In the genomic region with DNA sequence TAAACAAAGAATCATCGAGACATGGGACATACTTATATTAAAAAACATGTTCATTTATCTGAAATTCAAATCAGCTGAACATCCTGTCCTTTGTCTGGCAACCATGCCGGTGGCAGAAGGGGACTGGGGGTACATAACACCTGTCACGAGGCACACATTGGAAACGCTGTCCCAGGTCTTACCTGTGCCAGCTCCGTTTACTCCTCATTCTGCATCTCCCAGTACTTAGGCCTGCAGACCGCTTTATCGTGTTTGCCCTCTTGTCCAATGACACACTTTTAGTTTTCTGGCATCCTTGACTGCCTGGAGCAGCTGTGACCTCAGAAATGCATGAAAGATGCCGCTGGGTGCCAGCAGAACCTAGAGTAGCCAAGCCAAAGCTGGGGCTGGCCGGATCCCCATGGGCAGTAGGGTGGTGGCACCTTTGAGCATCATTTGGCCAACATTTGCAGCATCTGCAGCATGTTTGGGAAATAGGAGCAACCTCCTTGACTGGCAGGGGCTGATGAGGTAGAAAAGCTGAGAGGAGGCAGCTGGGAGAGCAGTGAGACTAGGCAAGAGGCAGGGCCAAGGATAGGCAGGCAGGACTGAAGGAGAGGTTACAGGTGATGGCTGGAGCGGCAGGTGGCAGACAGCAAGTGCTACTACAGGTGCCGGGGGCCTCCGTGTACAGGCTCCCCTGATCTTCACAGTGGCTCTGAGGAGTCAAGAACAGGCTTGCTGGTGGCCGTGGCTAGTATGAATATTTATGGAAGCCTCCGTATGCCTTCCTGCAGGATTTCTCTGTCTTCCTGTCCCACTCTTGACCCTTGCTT, we compare ENCODE assay signal across 15 cellular contexts.
"Had no signal": no experiment of that assay in that cellular context is flagged by ENCODE, and none has a peak within 500 bp of the region (broad histone marks: within the 10 kb centered on the region; RNA-seq: fewer than 3 reads in every experiment).

No MANE protein-coding gene starts in this region.

- H3K27me3 ChIP-seq: adrenal gland, sigmoid colon, stomach, testis, upper lobe of right lung had no signal

- H3K27ac ChIP-seq: adrenal gland, sigmoid colon, stomach, testis, upper lobe of right lung, VCaP had no signal

- H3K4me3 ChIP-seq: adrenal gland, sigmoid colon, stomach, testis, upper lobe of right lung had no signal

- H3K27ac Mint-ChIP-seq: activated CD4-positive, alpha-beta memory T cell treated with anti-CD3 and anti-CD28 coated beads, Interleukin-2, amount 10 ng/mL, durations not matched to agents 7 days and 5 days; activated CD4-positive, alpha-beta T cell treated with anti-CD3 and anti-CD28 coated beads for 36 hours; activated naive CD4-positive, alpha-beta T cell treated with anti-CD3 and anti-CD28 coated beads, Interleukin-2, amount 10 ng/mL, durations not matched to agents 7 days and 5 days; activated T-cell treated with anti-CD3 and anti-CD28 coated beads, Interleukin-2, amount 50 U/mL, for 24 hours; natural killer cell treated with Interleukin-12 subunit alpha and Interleukin-12 subunit beta and Interleukin-15 and Interleukin-18, amount 100 ng/mL, for 72 hours had no signal

- H3K4me3 Mint-ChIP-seq: activated CD4-positive, alpha-beta memory T cell treated with anti-CD3 and anti-CD28 coated beads, Interleukin-2, amount 10 ng/mL, durations not matched to agents 7 days and 5 days; activated CD4-positive, alpha-beta T cell treated with anti-CD3 and anti-CD28 coated beads for 36 hours; activated naive CD4-positive, alpha-beta T cell treated with anti-CD3 and anti-CD28 coated beads, Interleukin-2, amount 10 ng/mL, durations not matched to agents 7 days and 5 days; activated T-cell treated with anti-CD3 and anti-CD28 coated beads, Interleukin-2, amount 50 U/mL, for 24 hours; natural killer cell treated with Interleukin-12 subunit alpha and Interleukin-12 subunit beta and Interleukin-15 and Interleukin-18, amount 100 ng/mL, for 72 hours had no signal

- H3K36me3 ChIP-seq: adrenal gland had no signal

- H3K36me3 Mint-ChIP-seq: activated naive CD4-positive, alpha-beta T cell treated with anti-CD3 and anti-CD28 coated beads, Interleukin-2, amount 10 ng/mL, durations not matched to agents 7 days and 5 days; natural killer cell treated with Interleukin-12 subunit alpha and Interleukin-12 subunit beta and Interleukin-15 and Interleukin-18, amount 100 ng/mL, for 72 hours had no signal

- H3K4me1 ChIP-seq: adrenal gland, stomach, testis, upper lobe of right lung had no signal

- ATAC-seq: activated CD4-positive, alpha-beta T cell treated with anti-CD3 and anti-CD28 coated beads for 36 hours; natural killer cell treated with Interleukin-12 subunit alpha and Interleukin-12 subunit beta and Interleukin-15 and Interleukin-18, amount 100 ng/mL, for 72 hours; upper lobe of right lung had no signal

- H3K9me3 ChIP-seq: adrenal gland, sigmoid colon, stomach, testis, upper lobe of right lung had no signal

- H3K4me1 Mint-ChIP-seq: activated CD4-positive, alpha-beta memory T cell treated with anti-CD3 and anti-CD28 coated beads, Interleukin-2, amount 10 ng/mL, durations not matched to agents 7 days and 5 days; activated CD4-positive, alpha-beta T cell treated with anti-CD3 and anti-CD28 coated beads for 36 hours; activated naive CD4-positive, alpha-beta T cell treated with anti-CD3 and anti-CD28 coated beads, Interleukin-2, amount 10 ng/mL, durations not matched to agents 7 days and 5 days had no signal

- DNase-seq: activated CD4-positive, alpha-beta memory T cell treated with anti-CD3 and anti-CD28 coated beads, Interleukin-2, amount 10 ng/mL, durations not matched to agents 7 days and 5 days; activated CD4-positive, alpha-beta T cell treated with anti-CD3 and anti-CD28 coated beads for 36 hours; activated naive CD4-positive, alpha-beta T cell treated with anti-CD3 and anti-CD28 coated beads, Interleukin-2, amount 10 ng/mL, durations not matched to agents 7 days and 5 days; activated T-cell treated with anti-CD3 and anti-CD28 coated beads, Interleukin-2, amount 50 U/mL, for 24 hours; adrenal gland; hypothalamus; kidney glomerular epithelial cell; mesendoderm; sigmoid colon; stimulated activated CD4-positive, alpha-beta T cell treated with anti-CD3 and anti-CD28 coated beads, Interleukin-1b, Interleukin-23, amount 100 ng/mL, for 48 hours; stomach; testis; upper lobe of right lung had no signal

- H3K27me3 Mint-ChIP-seq: activated naive CD4-positive, alpha-beta T cell treated with anti-CD3 and anti-CD28 coated beads, Interleukin-2, amount 10 ng/mL, durations not matched to agents 7 days and 5 days had no signal

- H3K9me3 Mint-ChIP-seq: activated CD4-positive, alpha-beta memory T cell treated with anti-CD3 and anti-CD28 coated beads, Interleukin-2, amount 10 ng/mL, durations not matched to agents 7 days and 5 days; activated naive CD4-positive, alpha-beta T cell treated with anti-CD3 and anti-CD28 coated beads, Interleukin-2, amount 10 ng/mL, durations not matched to agents 7 days and 5 days; activated T-cell treated with anti-CD3 and anti-CD28 coated beads, Interleukin-2, amount 50 U/mL, for 24 hours; natural killer cell treated with Interleukin-12 subunit alpha and Interleukin-12 subunit beta and Interleukin-15 and Interleukin-18, amount 100 ng/mL, for 72 hours had no signal
